ENCODE assay signal across 8 cellular contexts in the genomic region with DNA sequence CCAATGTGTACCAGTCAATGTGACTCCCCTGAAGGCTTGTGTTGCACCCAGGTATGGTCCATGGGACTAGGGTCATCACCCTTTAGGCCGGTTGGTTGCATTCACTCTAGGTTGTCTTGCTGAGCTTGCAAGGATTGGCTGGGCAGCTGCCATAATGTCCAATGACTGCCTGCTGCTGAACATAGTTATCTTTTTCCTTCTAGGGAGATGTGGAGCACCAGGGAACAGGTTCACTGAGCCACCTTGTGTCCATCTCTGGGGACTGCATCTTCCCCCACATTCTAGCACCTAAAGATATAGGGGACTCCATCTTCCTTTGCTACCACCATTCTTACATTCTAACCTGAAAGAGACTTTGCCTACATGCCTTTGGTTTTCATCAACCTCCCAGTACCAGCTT.
DNase-seq lines count a peak whose midpoint lies in the region; ATAC-seq and TF ChIP-seq lines count a peak whose summit lies in the region.

No MANE protein-coding gene starts in this region.

- H4K20me1 ChIP-seq in PC-9 (ENCODE audit: insufficient read depth) (no peaks in the 10 kb centered on the region), hepatocyte (ENCODE audit: insufficient read depth, poor library complexity, severe bottlenecking) (no peaks in the 10 kb centered on the region)

- H3K27me3 ChIP-seq in PC-9 (ENCODE audit: insufficient read depth, low read depth) = no peaks in the 10 kb centered on the region
- no peaks in the 10 kb centered on the region for H3K27me3 ChIP-seq in hepatocyte
- no peaks in the 10 kb centered on the region for H3K27me3 ChIP-seq in gastrocnemius medialis

- 84% methylated on average over 1 of the region's 1 CpG for WGBS in hepatocyte (ENCODE audit: low lambda C conversion rate, missing lambda C conversion rate)

- TF ChIP-seq POLR2A in gastrocnemius medialis (IDR thresholded peaks at IDR 0.05) = no peak

- in situ Hi-C loops in gastrocnemius medialis (cut with MboI; ENCODE audit: low sequenced_read_pairs in 4 of 4) = loop anchor here in 2 of 4 donors (25.0 kb wide), 1 partner anchor 740 kb away; no protein-coding TSS in a partner anchor

- POLR2A ChIA-PET in PC-9 (lab: Charles Lee; ENCODE audit: unreplicated experiment) = no interaction called here

- H3K36me3 Mint-ChIP-seq in activated naive CD4-positive, alpha-beta T cell treated with anti-CD3 and anti-CD28 coated beads, Interleukin-2, amount 10 ng/mL, durations not matched to agents 7 days and 5 days = no peaks in the 10 kb centered on the region

- no TSS peak for BruUV-seq in PC-9 (replicated peaks; lab: Mats Ljungman, UMichigan)

- CTCF ChIA-PET in PC-9 (lab: Charles Lee) = no interaction called here
- CTCF ChIA-PET in activated naive CD4-positive, alpha-beta T cell treated with anti-CD3 and anti-CD28 coated beads, Interleukin-2, amount 10 ng/mL, durations not matched to agents 7 days and 5 days (lab: Charles Lee) = interaction anchor here (1.0 to 1.6 kb wide), 7 partner anchors 14 to 418 kb away, joined by 3 to 5 read pairs (median 3); no protein-coding TSS in a partner anchor

- intact Hi-C loops in PC-9 (cut with micrococcal nuclease; ENCODE audit: unreplicated experiment) (loop anchor here (1.0 to 5.0 kb wide), 12 partner anchors 39 to 727 kb away; partner anchors contain the start of gene TBL1XR1), gastrocnemius medialis (cut with DNase I; ENCODE audit: low total_unique reads) (loop anchor here (2.0 to 5.0 kb wide), 2 partner anchors 260 to 727 kb away; no protein-coding TSS in a partner anchor)

- H3K4me3 ChIP-seq in GM12865 (ENCODE audit: low read depth, low read length) (no peak overlapping the region), PC-9 (no peak overlapping the region), hepatocyte (no peak overlapping the region), gastrocnemius medialis (no peak overlapping the region)

- H3K4me2 ChIP-seq in PC-9 = no peak overlapping the region
- H3K4me2 ChIP-seq in hepatocyte = no peak overlapping the region

- peak; percentile 82 for ATAC-seq in GM21737 (IDR thresholded peaks at IDR 0.05; ENCODE audit: unreplicated experiment)
- ATAC-seq in gastrocnemius medialis = peak; percentile 73 to 75

- H2AFZ ChIP-seq in PC-9 (no peak overlapping the region), hepatocyte (no peak overlapping the region)

- H3K4me1 Mint-ChIP-seq in activated naive CD4-positive, alpha-beta T cell treated with anti-CD3 and anti-CD28 coated beads, Interleukin-2, amount 10 ng/mL, durations not matched to agents 7 days and 5 days = peaks cover 16% of the 10 kb centered on the region

- H3K9me3 ChIP-seq in PC-9 (ENCODE audit: insufficient read depth, low read depth) (peaks cover 7% of the 10 kb centered on the region), hepatocyte (ENCODE audit: low read depth) (no peaks in the 10 kb centered on the region), gastrocnemius medialis (no peaks in the 10 kb centered on the region)

- H3K9me3 Mint-ChIP-seq in activated naive CD4-positive, alpha-beta T cell treated with anti-CD3 and anti-CD28 coated beads, Interleukin-2, amount 10 ng/mL, durations not matched to agents 7 days and 5 days = no peaks in the 10 kb centered on the region

- TF ChIP-seq CTCF in GM12865 (IDR thresholded peaks at IDR 0.05; ENCODE audit: insufficient read depth, low read depth, low read length, missing control alignments) = peak; percentile 80
- peak; percentile 56 for TF ChIP-seq CTCF in PC-9 (conservative IDR thresholded peaks at IDR 0.05)
- TF ChIP-seq CTCF in hepatocyte (IDR thresholded peaks at IDR 0.05; ENCODE audit: poor library complexity) = peak; percentile 49
- TF ChIP-seq CTCF in gastrocnemius medialis (IDR thresholded peaks at IDR 0.05 in 4 of 5, conservative IDR thresholded peaks at IDR 0.05 in 1 of 5) = peak; percentile 62 to 83 (median 72)

- H3K9me2 ChIP-seq in PC-9 (ENCODE audit: insufficient read depth) (no peaks in the 10 kb centered on the region), hepatocyte (replicated peaks; ENCODE audit: insufficient read depth) (no peaks in the 10 kb centered on the region)

- no peaks in the 10 kb centered on the region for H3K27me3 Mint-ChIP-seq in activated naive CD4-positive, alpha-beta T cell treated with anti-CD3 and anti-CD28 coated beads, Interleukin-2, amount 10 ng/mL, durations not matched to agents 7 days and 5 days

- H3K36me3 ChIP-seq in PC-9 (ENCODE audit: low read depth) (no peaks in the 10 kb centered on the region), hepatocyte (replicated peaks; ENCODE audit: insufficient read depth, low read depth) (no peaks in the 10 kb centered on the region), gastrocnemius medialis (no peaks in the 10 kb centered on the region)

- no peak overlapping the region for H3K27ac ChIP-seq in PC-9
- no peak overlapping the region for H3K27ac ChIP-seq in hepatocyte
- no peak overlapping the region for H3K27ac ChIP-seq in gastrocnemius medialis

- peak; percentile 76 for DNase-seq in GM12865 (ENCODE audit: low read depth)
- peak; percentile 25 for DNase-seq in HuH-7.5 (ENCODE audit: low spot score)
- DNase-seq in PC-9 = peak; percentile 28 to 44
- DNase-seq in activated naive CD4-positive, alpha-beta T cell treated with anti-CD3 and anti-CD28 coated beads, Interleukin-2, amount 10 ng/mL, durations not matched to agents 7 days and 5 days = peak; percentile 52
- peak; percentile 53 for DNase-seq in hepatocyte (ENCODE audit: low spot score)
- peak; percentile 20 to 62 for DNase-seq in gastrocnemius medialis
- no peak for DNase-seq in epidermal melanocyte (ENCODE audit: insufficient read length, low spot score)

- peaks cover 24% of the 10 kb centered on the region for H3K4me1 ChIP-seq in PC-9 (replicated peaks; ENCODE audit: insufficient read depth)
- peaks cover 4% of the 10 kb centered on the region for H3K4me1 ChIP-seq in hepatocyte (ENCODE audit: insufficient read depth)
- H3K4me1 ChIP-seq in gastrocnemius medialis = peaks cover 26 to 31% of the 10 kb centered on the region in 2 donors

- H3K4me3 Mint-ChIP-seq in activated naive CD4-positive, alpha-beta T cell treated with anti-CD3 and anti-CD28 coated beads, Interleukin-2, amount 10 ng/mL, durations not matched to agents 7 days and 5 days = no peak overlapping the region

- peaks cover 21% of the 10 kb centered on the region; the same call in 1 of the 2 replicates for H3F3A ChIP-seq in PC-9 (ENCODE audit: insufficient read depth, low read depth)

- no peaks in the 10 kb centered on the region for H3K79me2 ChIP-seq in PC-9 (ENCODE audit: low read depth)
- no peaks in the 10 kb centered on the region for H3K79me2 ChIP-seq in hepatocyte

- no peak overlapping the region for H3K27ac Mint-ChIP-seq in activated naive CD4-positive, alpha-beta T cell treated with anti-CD3 and anti-CD28 coated beads, Interleukin-2, amount 10 ng/mL, durations not matched to agents 7 days and 5 days
